11 cellular contexts compared by ENCODE assay signal in genomic region chr2:121647396-121647795, GRCh38. TPM values are rescaled to one million over a fixed set of nuclear protein-coding genes. Genes with fewer than 3 reads are reported as not detected.
DNase-seq lines count a peak whose midpoint lies in the region; ATAC-seq and TF ChIP-seq lines count a peak whose summit lies in the region.
"Had no signal": no experiment of that assay in that cellular context is flagged by ENCODE, and none has a peak within 500 bp of the region (broad histone marks: within the 10 kb centered on the region; RNA-seq: fewer than 3 reads in every experiment).

No MANE protein-coding gene starts in this region.

- H3K4me1 ChIP-seq in spleen, result peaks cover 22 to 82% (median 63%) of the 10 kb centered on the region in 6 donors

- CTCF ChIA-PET in T-cell (lab: Charles Lee), result interaction anchor here in 1 of 2 donors (1.3 kb wide), 1 partner anchor 116 kb away, joined by 4 read pairs; the partner anchor contains the start of gene RNU4ATAC

- H3K27me3 Mint-ChIP-seq in T-helper 2 cell treated with Interferon-gamma antibody and Interleukin-4, amounts not matched to agents 5 μg/mL and 100 μg/mL, for 36 hours (ENCODE audit: low read depth), result no peaks in the 10 kb centered on the region
- H3K27me3 Mint-ChIP-seq in T-cell, result no peaks in the 10 kb centered on the region

- DNase-seq in T-helper 2 cell treated with Interferon-gamma antibody and Interleukin-4, amounts not matched to agents 5 μg/mL and 100 μg/mL, for 36 hours (ENCODE audit: low spot score), result no peak
- no peak for DNase-seq in T-helper 2 cell
- no peak for DNase-seq in T-cell
- no peak for DNase-seq in fibroblast of villous mesenchyme (ENCODE audit: low read depth)
- no peak for DNase-seq in spleen
- DNase-seq in NCI-H1436 (lab: John Stamatoyannopoulos, UW), result no peak
- DNase-seq in iPS-NIHi7 (ENCODE audit: extremely low spot score), result no peak
- no peak for DNase-seq in GDM1 (lab: John Stamatoyannopoulos, UW)
- DNase-seq: activated CD4-positive, alpha-beta T cell treated with anti-CD3 and anti-CD28 coated beads for 4 hours; esophagus squamous epithelium had no signal

- WGBS in spleen, 5 donors, result 74 to 88% (median 82%) methylated on average over 1 of the region's 1 CpG

- H3K36me3 ChIP-seq in spleen, result peaks cover 0 to 2% (median 0%) of the 10 kb centered on the region in 6 donors

- no peak for ATAC-seq in T-cell (replicated peaks in 1 of 4)
- ATAC-seq: sciatic nerve had no signal

- TF ChIP-seq CTCF in fibroblast of villous mesenchyme (IDR thresholded peaks at IDR 0.05; ENCODE audit: insufficient read depth, low read depth, low read length) (no peak), spleen (IDR thresholded peaks at IDR 0.05 in 8 of 11, conservative IDR thresholded peaks at IDR 0.05 in 3 of 11) (no peak)

- TF ChIP-seq POLR2A in spleen (IDR thresholded peaks at IDR 0.05), result no peak

- peaks cover 33% of the 10 kb centered on the region for H3K4me1 Mint-ChIP-seq in T-helper 2 cell treated with Interferon-gamma antibody and Interleukin-4, amounts not matched to agents 5 μg/mL and 100 μg/mL, for 36 hours (ENCODE audit: low read depth)
- H3K4me1 Mint-ChIP-seq in T-cell, result peaks cover 66 to 85% (median 71%) of the 10 kb centered on the region in 3 donors

- H3K27me3 ChIP-seq in spleen (replicated peaks in 1 of 7), result no peaks in the 10 kb centered on the region
- H3K27me3 ChIP-seq: esophagus squamous epithelium had no signal

- no peaks in the 10 kb centered on the region for H3K9me3 Mint-ChIP-seq in T-helper 2 cell treated with Interferon-gamma antibody and Interleukin-4, amounts not matched to agents 5 μg/mL and 100 μg/mL, for 36 hours
- H3K9me3 Mint-ChIP-seq in T-cell, result no peaks in the 10 kb centered on the region

- H3K4me3 Mint-ChIP-seq in T-helper 2 cell treated with Interferon-gamma antibody and Interleukin-4, amounts not matched to agents 5 μg/mL and 100 μg/mL, for 36 hours, result peak overlapping the region; percentile 98
- peak overlapping the region; percentile 95 to 97 (median 96) for H3K4me3 Mint-ChIP-seq in T-cell

- H3K9me3 ChIP-seq in spleen, result no peaks in the 10 kb centered on the region
- H3K9me3 ChIP-seq: esophagus squamous epithelium had no signal

- H3K4me3 ChIP-seq in fibroblast of villous mesenchyme (ENCODE audit: low read depth, low read length) (peak overlapping the region; percentile 97), spleen (peak overlapping the region in 2 of 8 donors; percentile 71 to 83)

- intact Hi-C loops in spleen (cut with DNase I; ENCODE audit: low total_unique reads), result loop anchor here (5.0 to 10.0 kb wide), 2 partner anchors 53 to 115 kb away; partner anchors contain the start of gene RNU4ATAC

- peaks cover 30% of the 10 kb centered on the region for H3K36me3 Mint-ChIP-seq in T-helper 2 cell treated with Interferon-gamma antibody and Interleukin-4, amounts not matched to agents 5 μg/mL and 100 μg/mL, for 36 hours (ENCODE audit: low read depth)
- no peaks in the 10 kb centered on the region for H3K36me3 Mint-ChIP-seq in T-cell

- peak overlapping the region in 6 of 8 donors; percentile 96 to 98 (median 98) for H3K27ac ChIP-seq in spleen

- POLR2A ChIA-PET in T-cell (lab: Charles Lee), result no interaction called here

- H3K27ac Mint-ChIP-seq in T-helper 2 cell treated with Interferon-gamma antibody and Interleukin-4, amounts not matched to agents 5 μg/mL and 100 μg/mL, for 36 hours, result peak overlapping the region; percentile 7
- H3K27ac Mint-ChIP-seq in T-cell, result no peak overlapping the region

RNA-seq across cellular contexts. Expression of gene CLASP1, which starts 1.9 kb away (rescaled TPM):
- total RNA-seq in T-cell, result 10 to 100 TPM; 57.8 to 72.8 (median 65.1) TPM
- 47.4 and 58.3 TPM in 2 replicates for total RNA-seq in fibroblast of villous mesenchyme
- total RNA-seq in spleen, result 100 to 1,000 TPM in 1 of 7 donors, 10 to 100 TPM in 6; 63.4 to 103 (median 82.7) TPM
- 1 to 10 TPM; 4.0 to 8.7 (median 4.8) TPM for polyA plus RNA-seq in spleen
